1 cellular context compared by ENCODE assay signal in genomic region chr17:78779848-78780247, GRCh38.
TF ChIP-seq lines count a peak whose summit lies in the region.

No MANE protein-coding gene starts in this region.

TF ChIP-seq in GM23338, 12 proteins besides CTCF, POLR2A, EP300 and RAD21 (continued from another document):
- no peak for TF ChIP-seq ZNF462 (CRISPR knock-in tag; IDR thresholded peaks at IDR 0.05)
- no peak for TF ChIP-seq JUNB (IDR thresholded peaks at IDR 0.05; ENCODE audit: unreplicated experiment)
- TF ChIP-seq ZNF331 (CRISPR knock-in tag; IDR thresholded peaks at IDR 0.05; ENCODE audit: low read depth): no peak
- TF ChIP-seq ZNF114 (CRISPR knock-in tag; IDR thresholded peaks at IDR 0.05): no peak
